ENCODE assay signal across 9 cellular contexts in the genomic region with DNA sequence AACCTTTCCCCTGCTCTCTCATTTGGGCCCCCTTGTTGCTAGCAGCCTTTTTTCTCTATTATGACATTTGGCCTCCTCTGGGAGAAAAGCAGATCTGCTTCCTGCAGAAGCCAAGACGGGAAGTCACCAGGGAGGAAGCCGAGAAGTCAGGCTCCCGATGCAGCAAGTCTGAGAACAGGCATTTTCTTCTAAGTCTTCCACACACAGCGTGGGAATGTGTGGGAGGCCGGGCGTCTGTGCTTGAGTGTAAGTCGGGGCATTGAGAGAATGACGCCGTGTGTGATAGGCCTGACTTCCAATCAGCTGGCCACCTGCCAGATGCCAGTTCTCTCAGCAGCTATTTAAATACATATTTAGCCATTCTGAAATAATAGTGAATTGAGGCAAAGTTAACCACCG.
A peak's percentile ranks its signal among the peaks of the same experiment; 100 is the strongest.
DNase-seq lines count a peak whose midpoint lies in the region; ATAC-seq and TF ChIP-seq lines count a peak whose summit lies in the region.
"Had no signal": no experiment of that assay in that cellular context is flagged by ENCODE, and none has a peak within 500 bp of the region (broad histone marks: within the 10 kb centered on the region; RNA-seq: fewer than 3 reads in every experiment).

No MANE protein-coding gene starts in this region.

- no peaks in the 10 kb centered on the region for H3K9me3 Mint-ChIP-seq in brain

- no peak overlapping the region for H3K4me3 ChIP-seq in urinary bladder (ENCODE audit: low read depth, low read length)

- H3K36me3 Mint-ChIP-seq in brain, result no peaks in the 10 kb centered on the region

- intact Hi-C loops in Right ventricle myocardium superior (cut with DNase I), result no loop called here

- TF ChIP-seq CTCF in brain (conservative IDR thresholded peaks at IDR 0.05), result no peak

- H3K27me3 Mint-ChIP-seq in brain, result peaks cover 3% of the 10 kb centered on the region

- peak; percentile 85 for ATAC-seq in Right ventricle myocardium superior (ENCODE audit: poor library complexity)
- ATAC-seq: activated CD4-positive, CD25-positive, alpha-beta regulatory T cell treated with anti-CD3 and anti-CD28 coated beads, Interleukin-2, amount 50 U/mL, for 24 hours had no signal

- no peak overlapping the region for H3K4me3 Mint-ChIP-seq in brain

- H3K27ac ChIP-seq in urinary bladder (ENCODE audit: low read depth), result peak overlapping the region; percentile 3

- H3K27ac Mint-ChIP-seq in brain, result peak overlapping the region in 3 of 5 experiments; percentile 9 to 30 (median 25)

- H3K4me1 Mint-ChIP-seq in brain, result peaks cover 12% of the 10 kb centered on the region

- 19% methylated on average over 10 of the region's 10 CpGs for WGBS in urinary bladder

- H3K4me1 ChIP-seq in urinary bladder (ENCODE audit: insufficient read depth), result no peaks in the 10 kb centered on the region

- DNase-seq in Right ventricle myocardium superior, result peak; percentile 80
- DNase-seq in occipital lobe (lab: John Stamatoyannopoulos, UW), result peak; percentile 20
- DNase-seq in NCI-H345 treated with DMSO at 0.1 percent for 48 hours (lab: John Stamatoyannopoulos, UW; ENCODE audit: unreplicated experiment), result no peak
- no peak for DNase-seq in GOT3 (lab: John Stamatoyannopoulos, UW)
- no peak for DNase-seq in NCI-H524 (lab: John Stamatoyannopoulos, UW)
- DNase-seq: OCI-M1 had no signal

- H3K36me3 ChIP-seq in urinary bladder (ENCODE audit: insufficient read depth), result no peaks in the 10 kb centered on the region

Comparison
In these comparisons a context has a peak if more than half of its experiments do, and no peak if none do; other contexts are left out.
1. DNase-seq: peak in Right ventricle myocardium superior (single experiment) and occipital lobe (single experiment); none in NCI-H345 treated with DMSO at 0.1 percent for 48 hours (single experiment), GOT3 (single experiment) and NCI-H524 (0 of 2).